8 cellular contexts compared by ENCODE assay signal in the genomic region with DNA sequence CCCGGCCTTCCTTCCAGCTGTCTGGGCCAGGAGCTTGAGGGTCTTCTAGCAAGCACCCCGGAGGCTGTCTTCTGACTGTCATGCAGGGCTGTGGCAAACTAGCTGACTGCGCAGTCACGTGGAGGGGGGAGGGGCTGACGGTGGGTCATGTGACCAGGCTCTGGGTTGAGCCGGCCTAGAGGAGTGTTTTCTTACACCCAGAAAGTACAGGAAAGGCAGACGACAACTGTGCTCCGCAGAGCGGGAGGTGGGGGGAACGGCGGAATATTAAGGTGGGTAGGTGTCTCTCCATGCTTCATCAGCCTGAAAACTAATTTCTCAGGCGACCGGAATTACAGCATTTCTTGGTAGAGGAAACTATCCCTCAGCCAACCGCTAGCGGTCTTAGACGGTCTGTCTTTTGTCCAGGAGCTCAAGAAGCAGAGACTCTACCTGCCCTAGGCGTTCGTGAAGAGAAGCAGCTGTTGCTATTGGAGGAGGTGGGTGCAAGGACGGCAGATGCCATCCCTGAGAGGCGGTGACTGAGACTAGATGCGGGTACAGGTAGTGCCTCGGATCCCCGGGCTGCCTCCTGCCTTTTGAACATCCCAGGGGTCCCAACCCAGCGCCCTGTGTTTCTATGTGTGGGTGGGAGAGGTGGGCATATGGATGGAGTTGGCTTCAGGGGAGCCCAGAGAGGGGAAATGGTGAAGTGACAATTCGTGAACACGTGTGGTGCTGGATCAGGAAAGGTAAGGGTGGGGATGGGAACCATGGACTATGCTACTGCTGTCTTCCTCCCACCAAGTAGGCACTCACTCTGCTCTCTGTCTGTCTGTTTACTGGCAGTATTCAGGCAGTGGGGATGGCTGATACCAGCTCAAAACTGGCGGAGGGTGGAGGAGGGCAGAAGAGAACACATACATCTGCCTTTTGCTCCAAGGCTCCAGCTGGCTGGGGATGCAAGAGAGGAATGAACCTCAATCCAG. TPM values are rescaled to one million over a fixed set of nuclear protein-coding genes. Genes with fewer than 3 reads are reported as not detected.
DNase-seq lines count a peak whose midpoint lies in the region; ATAC-seq lines count a peak whose summit lies in the region.

No MANE protein-coding gene starts in this region.

- ATAC-seq in GM18502 (IDR thresholded peaks at IDR 0.05; ENCODE audit: poor library complexity, unreplicated experiment) (peak; percentile 99), HG02938 (IDR thresholded peaks at IDR 0.05; ENCODE audit: unreplicated experiment) (peak; percentile 96)

- H3K27me3 Mint-ChIP-seq in activated CD4-positive, alpha-beta memory T cell treated with anti-CD3 and anti-CD28 coated beads for 36 hours, result no peaks in the 10 kb centered on the region

- POLR2A ChIA-PET in activated CD4-positive, alpha-beta memory T cell treated with anti-CD3 and anti-CD28 coated beads for 36 hours (lab: Charles Lee), result no interaction called here

- H3K4me3 Mint-ChIP-seq in activated CD4-positive, alpha-beta memory T cell treated with anti-CD3 and anti-CD28 coated beads for 36 hours, result peak overlapping the region; percentile 90

- CTCF ChIA-PET in activated CD4-positive, alpha-beta memory T cell treated with anti-CD3 and anti-CD28 coated beads for 36 hours (lab: Charles Lee), result interaction anchor here (0.9 kb wide), 1 partner anchor 111 kb away, joined by 3 read pairs; no protein-coding TSS in a partner anchor

- peak; percentile 41 for DNase-seq in NCI-H2196 treated with DMSO at 0.1 percent for 48 hours (lab: John Stamatoyannopoulos, UW; ENCODE audit: unreplicated experiment)
- peak; percentile 90 for DNase-seq in activated CD4-positive, alpha-beta memory T cell treated with anti-CD3 and anti-CD28 coated beads for 36 hours
- peak; percentile 73 for DNase-seq in effector CD4-positive, alpha-beta T cell
- peak; percentile 72 to 74 for DNase-seq in lung microvascular endothelial cell (ENCODE audit: low read depth in 2 of 2)
- peak; percentile 35 to 73 (median 43) for DNase-seq in stimulated activated CD4-positive, alpha-beta T cell treated with anti-CD3 and anti-CD28 coated beads, TNF-alpha, amount 100 ng/mL, for 1 hour (ENCODE audit: low read depth in 3 of 3, low spot score in 1 of 3)
- DNase-seq in DMS 273 treated with DMSO at 0.1 percent for 48 hours (lab: John Stamatoyannopoulos, UW), result no peak

- peaks cover 10% of the 10 kb centered on the region for H3K36me3 Mint-ChIP-seq in activated CD4-positive, alpha-beta memory T cell treated with anti-CD3 and anti-CD28 coated beads for 36 hours

- no peaks in the 10 kb centered on the region for H3K9me3 Mint-ChIP-seq in activated CD4-positive, alpha-beta memory T cell treated with anti-CD3 and anti-CD28 coated beads for 36 hours

- intact Hi-C loops in activated CD4-positive, alpha-beta memory T cell treated with anti-CD3 and anti-CD28 coated beads for 36 hours (cut with micrococcal nuclease), result loop anchor here (2.0 to 10.0 kb wide), 6 partner anchors 61 to 1255 kb away; partner anchors contain the start of genes ARMCX5, GLA, HNRNPH2 and MORF4L2

- H3K4me1 Mint-ChIP-seq in activated CD4-positive, alpha-beta memory T cell treated with anti-CD3 and anti-CD28 coated beads for 36 hours (ENCODE audit: low read depth), result peaks cover 18% of the 10 kb centered on the region

- H3K27ac Mint-ChIP-seq in activated CD4-positive, alpha-beta memory T cell treated with anti-CD3 and anti-CD28 coated beads for 36 hours, result peak overlapping the region; percentile 73

RNA-seq across cellular contexts. Expression of gene GPRASP1, which starts 8.8 kb away (rescaled TPM):
- total RNA-seq in activated CD4-positive, alpha-beta memory T cell treated with anti-CD3 and anti-CD28 coated beads for 36 hours, result 1 to 10 TPM; 4.0 to 4.1 TPM
- 0.65 and 1.4 TPM in 2 replicates for total RNA-seq in lung microvascular endothelial cell

RNA-seq across cellular contexts. Expression of gene GPRASP2, which starts 52.2 kb away (rescaled TPM):
- total RNA-seq in activated CD4-positive, alpha-beta memory T cell treated with anti-CD3 and anti-CD28 coated beads for 36 hours, result 1 to 10 TPM; 1.2 to 1.7 TPM
- 9.8 and 10.9 TPM in 2 replicates for total RNA-seq in lung microvascular endothelial cell
